12 cellular contexts compared by ENCODE assay signal in genomic region chr10:30928742-30929141, GRCh38.
A peak's percentile ranks its signal among the peaks of the same experiment; 100 is the strongest.
DNase-seq lines count a peak whose midpoint lies in the region; ATAC-seq and TF ChIP-seq lines count a peak whose summit lies in the region.
"Had no signal": no experiment of that assay in that cellular context is flagged by ENCODE, and none has a peak within 500 bp of the region (broad histone marks: within the 10 kb centered on the region; RNA-seq: fewer than 3 reads in every experiment).

No MANE protein-coding gene starts in this region.

- H3K4me3 Mint-ChIP-seq in activated T-helper 17 cell treated with anti-CD3 and anti-CD28 coated beads, Interleukin-2, amount 50 U/mL, for 72 hours = no peak overlapping the region
- H3K4me3 Mint-ChIP-seq in chondrocyte (ENCODE audit: unreplicated experiment) = no peak overlapping the region

- peaks cover 19% of the 10 kb centered on the region for H3K9me3 Mint-ChIP-seq in activated T-helper 17 cell treated with anti-CD3 and anti-CD28 coated beads, Interleukin-2, amount 50 U/mL, for 72 hours
- peaks cover 14% of the 10 kb centered on the region for H3K9me3 Mint-ChIP-seq in chondrocyte (ENCODE audit: low read depth)

- H3K27ac ChIP-seq in dorsolateral prefrontal cortex = no peak overlapping the region
- H3K27ac ChIP-seq: coronary artery, skin epidermis had no signal

- intact Hi-C loops in dorsolateral prefrontal cortex (cut with DNase I) = no loop called here

- DNase-seq in GM19238 (ENCODE audit: insufficient read length, low spot score) (peak; percentile 4), UCSD-AML1 (lab: John Stamatoyannopoulos, UW; ENCODE audit: unreplicated experiment) (no peak), dorsolateral prefrontal cortex (no peak), chondrocyte (ENCODE audit: low spot score) (no peak), activated gamma-delta T cell treated with Interleukin-2 at 50 U/mL for 16 hours (no peak)
- DNase-seq: activated gamma-delta T cell, C1 segment of cervical spinal cord had no signal

- peaks cover 32% of the 10 kb centered on the region for H3K36me3 Mint-ChIP-seq in activated T-helper 17 cell treated with anti-CD3 and anti-CD28 coated beads, Interleukin-2, amount 50 U/mL, for 72 hours (ENCODE audit: low read depth)
- H3K36me3 Mint-ChIP-seq in chondrocyte (ENCODE audit: low read depth) = peaks cover 26% of the 10 kb centered on the region

- ATAC-seq in HG02885 (IDR thresholded peaks at IDR 0.05; ENCODE audit: poor library complexity, unreplicated experiment) = peak; percentile 67
- no peak for ATAC-seq in activated T-helper 17 cell treated with anti-CD3 and anti-CD28 coated beads, Interleukin-2, amount 50 U/mL, for 72 hours (replicated peaks)

- peaks cover 10% of the 10 kb centered on the region for H3K4me1 Mint-ChIP-seq in activated T-helper 17 cell treated with anti-CD3 and anti-CD28 coated beads, Interleukin-2, amount 50 U/mL, for 72 hours
- H3K4me1 Mint-ChIP-seq in chondrocyte (ENCODE audit: low read depth) = no peaks in the 10 kb centered on the region

- peak overlapping the region; percentile 38; the same call in 1 of the 2 replicates for H3K4me3 ChIP-seq in GM08714 (ENCODE audit: low read length)
- H3K4me3 ChIP-seq in dorsolateral prefrontal cortex = no peak overlapping the region
- H3K4me3 ChIP-seq: coronary artery, skin epidermis had no signal

- TF ChIP-seq CTCF in dorsolateral prefrontal cortex (IDR thresholded peaks at IDR 0.05 in 54 of 56, conservative IDR thresholded peaks at IDR 0.05 in 2 of 56; ENCODE audit: low read depth in 1 of 56, partially characterized antibody in 56 of 56) (no peak), chondrocyte (IDR thresholded peaks at IDR 0.05) (no peak)

- H3K27me3 Mint-ChIP-seq in activated T-helper 17 cell treated with anti-CD3 and anti-CD28 coated beads, Interleukin-2, amount 50 U/mL, for 72 hours = no peaks in the 10 kb centered on the region
- H3K27me3 Mint-ChIP-seq in chondrocyte (ENCODE audit: low read depth) = no peaks in the 10 kb centered on the region

- peak overlapping the region; percentile 44 for H3K27ac Mint-ChIP-seq in activated T-helper 17 cell treated with anti-CD3 and anti-CD28 coated beads, Interleukin-2, amount 50 U/mL, for 72 hours
- H3K27ac Mint-ChIP-seq in chondrocyte (ENCODE audit: unreplicated experiment) = no peak overlapping the region

- H3K27me3 ChIP-seq in dorsolateral prefrontal cortex = no peaks in the 10 kb centered on the region
